Comparison of ENCODE assay signal across 15 cellular contexts in the genomic region with DNA sequence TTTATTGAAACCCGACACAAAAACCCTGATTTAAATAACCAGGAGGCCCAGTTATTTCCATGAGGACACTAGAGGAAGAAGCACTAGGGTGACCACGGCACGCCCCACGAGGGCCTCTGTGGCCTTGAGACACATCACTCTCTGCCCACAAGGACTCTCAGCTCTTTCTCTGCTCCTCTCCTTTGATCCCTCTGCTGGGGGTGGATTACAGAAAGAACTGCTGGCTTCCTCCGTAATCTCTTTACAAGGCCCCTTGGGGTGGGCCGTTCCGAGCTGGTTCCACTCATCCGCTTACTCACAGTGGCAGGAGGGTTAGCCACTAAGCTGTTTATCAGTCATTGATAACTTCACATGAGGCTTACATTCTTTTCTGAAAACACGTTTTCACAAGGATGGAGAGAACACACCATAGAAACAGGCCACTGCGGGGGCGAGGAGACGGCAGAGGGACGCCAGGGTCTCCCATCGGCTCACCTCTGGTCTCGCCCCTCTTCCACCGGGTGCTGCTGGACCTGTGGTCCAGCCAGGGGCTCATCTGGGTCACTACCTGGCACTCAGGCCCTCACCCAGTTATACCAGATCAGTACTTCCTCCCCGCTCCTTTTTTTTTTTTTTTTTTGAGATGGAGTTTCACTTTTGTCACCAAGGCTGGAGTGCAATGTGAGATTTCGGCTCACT. TPM values are rescaled to one million over a fixed set of nuclear protein-coding genes. Genes with fewer than 3 reads are reported as not detected.
DNase-seq lines count a peak whose midpoint lies in the region; ATAC-seq, FAIRE-seq and TF ChIP-seq lines count a peak whose summit lies in the region.
"Had no signal": no experiment of that assay in that cellular context is flagged by ENCODE, and none has a peak within 500 bp of the region (broad histone marks: within the 10 kb centered on the region; RNA-seq: fewer than 3 reads in every experiment).

No MANE protein-coding gene starts in this region.

- H3K27ac Mint-ChIP-seq in brain = peak overlapping the region in 3 of 5 experiments; percentile 7 to 62 (median 17)

- H3K27me3 ChIP-seq in gastrocnemius medialis = no peaks in the 10 kb centered on the region
- H3K27me3 ChIP-seq: breast epithelium, stomach had no signal

- DNase-seq in D721Med (ENCODE audit: insufficient read length, low spot score) = peak; percentile 52
- peak; percentile 70 for DNase-seq in NCI-H82 treated with DMSO at 0.1 percent for 48 hours (lab: John Stamatoyannopoulos, UW; ENCODE audit: unreplicated experiment)
- DNase-seq in gastrocnemius medialis = no peak
- DNase-seq in NCI-H2227 treated with DMSO at 0.1 percent for 48 hours (lab: John Stamatoyannopoulos, UW) = no peak
- no peak for DNase-seq in cerebellum (ENCODE audit: low spot score)
- DNase-seq: CD8-positive, alpha-beta memory T cell; GM23248; NCI-H1694; retina; stimulated activated CD4-positive, alpha-beta T cell treated with anti-CD3 and anti-CD28 coated beads, Interleukin-2, amount 100 ng/mL, for 48 hours; stomach had no signal

- H3K9me3 ChIP-seq in gastrocnemius medialis = no peaks in the 10 kb centered on the region
- H3K9me3 ChIP-seq: breast epithelium, stomach had no signal

- intact Hi-C loops in gastrocnemius medialis (cut with DNase I; ENCODE audit: low total_unique reads) = no loop called here

- ATAC-seq in gastrocnemius medialis = no peak
- ATAC-seq in HG03565 (IDR thresholded peaks at IDR 0.05; ENCODE audit: unreplicated experiment) = no peak

- H3K36me3 ChIP-seq in gastrocnemius medialis = no peaks in the 10 kb centered on the region
- H3K36me3 ChIP-seq: breast epithelium, stomach had no signal

- peaks cover 2% of the 10 kb centered on the region for H3K36me3 Mint-ChIP-seq in brain
- H3K36me3 Mint-ChIP-seq: CD8-positive, alpha-beta memory T cell had no signal

- peak overlapping the region; percentile 62 to 98 (median 90) for H3K27ac ChIP-seq in gastrocnemius medialis
- H3K27ac ChIP-seq: breast epithelium, GM23248, stomach had no signal

- H3K27me3 Mint-ChIP-seq in brain = no peaks in the 10 kb centered on the region
- H3K27me3 Mint-ChIP-seq: CD8-positive, alpha-beta memory T cell had no signal

- H3K4me3 Mint-ChIP-seq in brain = no peak overlapping the region

- in situ Hi-C loops in gastrocnemius medialis (cut with MboI; ENCODE audit: low sequenced_read_pairs in 4 of 4) = loop anchor here in 1 of 4 donors (25.0 kb wide), 1 partner anchor 1523 kb away; no protein-coding TSS in a partner anchor

- no peak for FAIRE-seq in D721Med (lab: Jason Lieb, UNC)
- FAIRE-seq: GM18507 had no signal

- H3K4me1 Mint-ChIP-seq in brain = peaks cover 15% of the 10 kb centered on the region

- TF ChIP-seq CTCF in D721Med (IDR thresholded peaks at IDR 0.05; ENCODE audit: insufficient read depth, missing control alignments) (no peak), brain (conservative IDR thresholded peaks at IDR 0.05) (no peak), gastrocnemius medialis (IDR thresholded peaks at IDR 0.05 in 4 of 5, conservative IDR thresholded peaks at IDR 0.05 in 1 of 5) (no peak)

- H3K9me3 Mint-ChIP-seq in brain = peaks cover 0 to under 1% (median 0%) of the 10 kb centered on the region in 5 experiments
- H3K9me3 Mint-ChIP-seq: CD8-positive, alpha-beta memory T cell had no signal

- TF ChIP-seq POLR2A in gastrocnemius medialis (IDR thresholded peaks at IDR 0.05) = no peak

- H3K4me1 ChIP-seq in gastrocnemius medialis = peaks cover 45 to 52% of the 10 kb centered on the region in 2 donors
- H3K4me1 ChIP-seq: breast epithelium had no signal

- no peak overlapping the region for H3K4me3 ChIP-seq in gastrocnemius medialis
- H3K4me3 ChIP-seq: breast epithelium, GM23248, stomach had no signal

RNA-seq across cellular contexts. Expression of a gene that starts 17.6 kb away (rescaled TPM):
- polyA plus RNA-seq in brain (ENCODE audit: insufficient read depth, low read depth, low replicate concordance) = 22.3 TPM
- 1,000 to 10,000 TPM in 1 of 4 donors, 100 to 1,000 TPM in 3; 218 to 1,159 (median 337) TPM for total RNA-seq in gastrocnemius medialis
- 27.0 TPM for total RNA-seq in cerebellum

Comparison
In these comparisons a context has a peak if more than half of its experiments do, and no peak if none do; other contexts are left out.
1. DNase-seq: peak in D721Med (single experiment) and NCI-H82 treated with DMSO at 0.1 percent for 48 hours (single experiment); none in gastrocnemius medialis (0 of 2), NCI-H2227 treated with DMSO at 0.1 percent for 48 hours (single experiment) and cerebellum (single experiment).